ENCODE assay signal across 31 cellular contexts in genomic region chr5:41176952-41177351, GRCh38. TPM values are rescaled to one million over a fixed set of nuclear protein-coding genes. Genes with fewer than 3 reads are reported as not detected.
DNase-seq lines count a peak whose midpoint lies in the region; ATAC-seq and TF ChIP-seq lines count a peak whose summit lies in the region.
"Had no signal": no experiment of that assay in that cellular context is flagged by ENCODE, and none has a peak within 500 bp of the region (broad histone marks: within the 10 kb centered on the region; RNA-seq: fewer than 3 reads in every experiment).

No MANE protein-coding gene starts in this region.

- intact Hi-C loops in right lobe of liver (cut with DNase I) = no loop called here

- H3K9me3 ChIP-seq in right lobe of liver = no peaks in the 10 kb centered on the region
- H3K9me3 ChIP-seq: gastrocnemius medialis, stomach, thyroid gland had no signal

- peaks cover 0 to 37% (median 6%) of the 10 kb centered on the region in 4 donors for H3K36me3 ChIP-seq in right lobe of liver
- H3K36me3 ChIP-seq: gastrocnemius medialis, stomach, thyroid gland had no signal

- no peak for TF ChIP-seq POLR2A in right lobe of liver (IDR thresholded peaks at IDR 0.05)

- H3K27ac ChIP-seq in right lobe of liver = peak overlapping the region in 1 of 3 donors; percentile 44
- H3K27ac ChIP-seq: coronary artery, epithelial cell of prostate, gastrocnemius medialis, stomach, thyroid gland had no signal

- no peak for TF ChIP-seq CTCF in fibroblast of mammary gland (conservative IDR thresholded peaks at IDR 0.05; ENCODE audit: control insufficient read depth, insufficient read depth, low read depth, low read length)
- no peak for TF ChIP-seq CTCF in right lobe of liver (IDR thresholded peaks at IDR 0.05)

- DNase-seq in GM03348 (ENCODE audit: low spot score) (peak; percentile 9), OCI-M1 (lab: John Stamatoyannopoulos, UW) (peak; percentile 8), fibroblast of mammary gland (ENCODE audit: low read depth) (peak; percentile 61), right lobe of liver (no peak), DMS 273 (lab: John Stamatoyannopoulos, UW; ENCODE audit: unreplicated experiment) (no peak), HK-2 (ENCODE audit: unreplicated experiment) (no peak)
- DNase-seq: activated CD4-positive, alpha-beta T cell treated with anti-CD3 and anti-CD28 coated beads, Interleukin-2, amount 10 ng/mL, durations not matched to agents 7 days and 5 days; activated effector memory CD4-positive, alpha-beta T cell treated with Interleukin-2 at 50 U/mL for 16 hours; activated T-cell treated with anti-CD3 and anti-CD28 coated beads, Interleukin-2, amount 50 U/mL, for 1 hour; C1 segment of cervical spinal cord; COR-L47; effector CD8-positive, alpha-beta T cell; gastrocnemius medialis; left colon; mesenchymal stem cell; NCI-H1048; NCI-H1694; RPMI8226; stimulated activated CD4-positive, alpha-beta T cell treated with anti-CD3 and anti-CD28 coated beads, Interleukin-12 subunit alpha, Interleukin-12 subunit beta, amount 100 ng/mL, for 4 hours; stimulated activated CD4-positive, alpha-beta T cell treated with anti-CD3 and anti-CD28 coated beads, Interleukin-2, amount 100 ng/mL, for 48 hours; stomach; T-cell; thyroid gland had no signal

- 53% methylated on average over 3 of the region's 3 CpGs for WGBS in right lobe of liver (ENCODE audit: insufficient coverage, low coverage, low lambda C conversion rate, missing lambda C conversion rate)

- H3K27me3 ChIP-seq in right lobe of liver = no peaks in the 10 kb centered on the region
- H3K27me3 ChIP-seq: gastrocnemius medialis, stomach, thyroid gland had no signal

- H3K4me1 ChIP-seq in right lobe of liver = peaks cover 0 to 34% (median 12%) of the 10 kb centered on the region in 4 donors
- H3K4me1 ChIP-seq: gastrocnemius medialis, thyroid gland had no signal

- peak in 3 of 4 donors; percentile 19 to 74 (median 65) for ATAC-seq in right lobe of liver
- ATAC-seq in GM21786 (IDR thresholded peaks at IDR 0.05; ENCODE audit: unreplicated experiment) = no peak
- ATAC-seq: activated naive CD4-positive, alpha-beta T cell treated with anti-CD3 and anti-CD28 coated beads, Interleukin-2, amount 50 U/mL, for 72 hours; gastrocnemius medialis; left colon; sciatic nerve; T-cell had no signal

- H3K4me3 ChIP-seq in fibroblast of mammary gland (ENCODE audit: control insufficient read depth, low read depth, low read length) = no peak overlapping the region
- no peak overlapping the region for H3K4me3 ChIP-seq in right lobe of liver
- H3K4me3 ChIP-seq: coronary artery, gastrocnemius medialis, stomach, thyroid gland had no signal

RNA-seq across cellular contexts. Expression of gene C6, which starts 36.4 kb away (rescaled TPM):
- total RNA-seq in right lobe of liver = 100 to 1,000 TPM; 284 to 753 (median 402) TPM
- total RNA-seq: activated CD4-positive, alpha-beta T cell treated with anti-CD3 and anti-CD28 coated beads, Interleukin-2, amount 10 ng/mL, durations not matched to agents 7 days and 5 days; activated naive CD4-positive, alpha-beta T cell treated with anti-CD3 and anti-CD28 coated beads, Interleukin-2, amount 50 U/mL, for 72 hours; G401; NCI-H460; neural crest cell had no signal

Comparison
In these comparisons a context has a peak if more than half of its experiments do, and no peak if none do; other contexts are left out.
1. DNase-seq: peak in GM03348 (single experiment), OCI-M1 (single experiment) and fibroblast of mammary gland (single experiment); none in right lobe of liver (0 of 3), DMS 273 (single experiment) and HK-2 (single experiment).